Comparison of ENCODE assay signal across 18 cellular contexts in genomic region chr7:47147213-47147631, GRCh38.
DNase-seq lines count a peak whose midpoint lies in the region; ATAC-seq, FAIRE-seq and TF ChIP-seq lines count a peak whose summit lies in the region.
"Had no signal": no experiment of that assay in that cellular context is flagged by ENCODE, and none has a peak within 500 bp of the region (broad histone marks: within the 10 kb centered on the region; RNA-seq: fewer than 3 reads in every experiment).

No MANE protein-coding gene starts in this region.

- H4K20me1 ChIP-seq in neural progenitor cell (ENCODE audit: low read depth), result no peaks in the 10 kb centered on the region
- H4K20me1 ChIP-seq in PC-3 (ENCODE audit: low read length), result no peaks in the 10 kb centered on the region
- H4K20me1 ChIP-seq: BLaER1 had no signal

- H3K79me2 ChIP-seq in neural progenitor cell (ENCODE audit: low read depth), result no peaks in the 10 kb centered on the region
- H3K79me2 ChIP-seq in PC-3 (ENCODE audit: low read length), result no peaks in the 10 kb centered on the region

- H3K36me3 ChIP-seq in body of pancreas (replicated peaks in 1 of 2; ENCODE audit: insufficient read depth in 1 of 2, low read depth in 2 of 2) (no peaks in the 10 kb centered on the region), pancreas (no peaks in the 10 kb centered on the region), neural progenitor cell (no peaks in the 10 kb centered on the region), PC-3 (ENCODE audit: low read depth, low read length) (no peaks in the 10 kb centered on the region)
- H3K36me3 ChIP-seq: BLaER1, ovary had no signal

- TF ChIP-seq POLR2A in body of pancreas (IDR thresholded peaks at IDR 0.05), result no peak

- ATAC-seq in GM18870 (IDR thresholded peaks at IDR 0.05; ENCODE audit: unreplicated experiment) (peak; percentile 51), HG03175 (IDR thresholded peaks at IDR 0.05; ENCODE audit: unreplicated experiment) (peak; percentile 78), body of pancreas (peak; percentile 94), pancreas (peak; percentile 90 to 97 (median 93)), PC-3 (no peak)
- ATAC-seq: T-helper 17 cell had no signal

- no peaks in the 10 kb centered on the region for H3K4me1 Mint-ChIP-seq in neural progenitor cell
- H3K4me1 Mint-ChIP-seq: activated naive CD4-positive, alpha-beta T cell treated with anti-CD3 and anti-CD28 coated beads, Interleukin-2, amount 50 U/mL, for 24 hours; endodermal cell; T-helper 17 cell had no signal

- H3K9ac ChIP-seq in neural progenitor cell (no peak overlapping the region), PC-3 (ENCODE audit: low read length) (no peak overlapping the region)
- H3K9ac ChIP-seq: BLaER1 had no signal

- H3K4me3 Mint-ChIP-seq in neural progenitor cell, result no peak overlapping the region
- H3K4me3 Mint-ChIP-seq: activated naive CD4-positive, alpha-beta T cell treated with anti-CD3 and anti-CD28 coated beads, Interleukin-2, amount 50 U/mL, for 24 hours; endodermal cell; T-helper 17 cell had no signal

- H3K36me3 Mint-ChIP-seq in neural progenitor cell, result no peaks in the 10 kb centered on the region
- H3K36me3 Mint-ChIP-seq: activated naive CD4-positive, alpha-beta T cell treated with anti-CD3 and anti-CD28 coated beads, Interleukin-2, amount 50 U/mL, for 24 hours had no signal

- H3K9me3 ChIP-seq in body of pancreas (no peaks in the 10 kb centered on the region), pancreas (no peaks in the 10 kb centered on the region), neural progenitor cell (ENCODE audit: low read depth) (no peaks in the 10 kb centered on the region), PC-3 (ENCODE audit: low read length) (no peaks in the 10 kb centered on the region)
- H3K9me3 ChIP-seq: BLaER1, ovary had no signal

- no TSS peak for BruUV-seq in PC-3 (replicated peaks; lab: Mats Ljungman, UMichigan)

- H3K27me3 ChIP-seq in body of pancreas (no peaks in the 10 kb centered on the region), pancreas (no peaks in the 10 kb centered on the region), neural progenitor cell (no peaks in the 10 kb centered on the region), PC-3 (ENCODE audit: low read length) (peaks cover 22% of the 10 kb centered on the region)
- H3K27me3 ChIP-seq: BLaER1, ovary had no signal

- H3K9me2 ChIP-seq in PC-3 (replicated peaks; ENCODE audit: low read length), result no peaks in the 10 kb centered on the region

- H3K4me2 ChIP-seq in neural progenitor cell, result no peak overlapping the region
- no peak overlapping the region for H3K4me2 ChIP-seq in PC-3 (ENCODE audit: low read length)
- H3K4me2 ChIP-seq: BLaER1 had no signal

- no peak overlapping the region for H3K27ac Mint-ChIP-seq in neural progenitor cell
- H3K27ac Mint-ChIP-seq: activated naive CD4-positive, alpha-beta T cell treated with anti-CD3 and anti-CD28 coated beads, Interleukin-2, amount 50 U/mL, for 24 hours; endodermal cell; T-helper 17 cell had no signal

- H3F3A ChIP-seq in neural progenitor cell (ENCODE audit: low read depth), result no peaks in the 10 kb centered on the region
- no peaks in the 10 kb centered on the region for H3F3A ChIP-seq in PC-3 (ENCODE audit: low read length, unreplicated experiment)

- peaks cover 2% of the 10 kb centered on the region for H3K27me3 Mint-ChIP-seq in neural progenitor cell (ENCODE audit: insufficient read depth, low read depth)
- H3K27me3 Mint-ChIP-seq: activated naive CD4-positive, alpha-beta T cell treated with anti-CD3 and anti-CD28 coated beads, Interleukin-2, amount 50 U/mL, for 24 hours; T-helper 17 cell had no signal

- intact Hi-C loops in body of pancreas (cut with DNase I) (no loop called here), pancreas (cut with DNase I) (no loop called here), PC-3 (cut with micrococcal nuclease) (no loop called here)

- DNase-seq in body of pancreas (peak; percentile 38 to 71 (median 50)), pancreas (peak in 4 of 6 donors; percentile 33 to 53 (median 43)), neural progenitor cell (ENCODE audit: low spot score) (no peak), PC-3 (no peak), AG08396 (ENCODE audit: low spot score) (no peak), activated gamma-delta T cell (lab: John Stamatoyannopoulos, UW) (no peak)
- DNase-seq: DND-41; endodermal cell; Kasumi-1; NCI-H2081; NCI-H82; ovary; stimulated activated CD4-positive, alpha-beta T cell treated with anti-CD3 and anti-CD28 coated beads, Interleukin-12 subunit alpha, Interleukin-12 subunit beta, amount 100 ng/mL, for 4 hours; T-helper 17 cell had no signal

- H3K4me1 ChIP-seq in body of pancreas (peaks cover 30% of the 10 kb centered on the region), pancreas (peaks cover 24 to 33% (median 26%) of the 10 kb centered on the region in 3 donors), neural progenitor cell (no peaks in the 10 kb centered on the region), PC-3 (ENCODE audit: insufficient read depth, low read length) (no peaks in the 10 kb centered on the region)

- H2AFZ ChIP-seq in neural progenitor cell (replicated peaks), result no peak overlapping the region
- H2AFZ ChIP-seq in PC-3 (ENCODE audit: low read length), result no peak overlapping the region

- TF ChIP-seq CTCF in body of pancreas (IDR thresholded peaks at IDR 0.05), result peak in 1 of 7 experiments; percentile 9
- no peak for TF ChIP-seq CTCF in pancreas (IDR thresholded peaks at IDR 0.05)
- TF ChIP-seq CTCF in neural progenitor cell (IDR thresholded peaks at IDR 0.05), result no peak
- no peak for TF ChIP-seq CTCF in PC-3 (conservative IDR thresholded peaks at IDR 0.05; ENCODE audit: low read depth, low read length)

- 12 to 28% methylated on average over 3 of the region's 3 CpGs for WGBS in body of pancreas, 2 donors
- 24 to 27% methylated on average over 3 of the region's 3 CpGs for WGBS in pancreas, 2 donors

- no peaks in the 10 kb centered on the region for H3K9me3 Mint-ChIP-seq in neural progenitor cell
- H3K9me3 Mint-ChIP-seq: activated naive CD4-positive, alpha-beta T cell treated with anti-CD3 and anti-CD28 coated beads, Interleukin-2, amount 50 U/mL, for 24 hours; endodermal cell had no signal

- POLR2A ChIA-PET in PC-3 (lab: Charles Lee; ENCODE audit: unreplicated experiment), result no interaction called here

- CTCF ChIA-PET in PC-3 (lab: Charles Lee), result no interaction called here

- H3K27ac ChIP-seq in body of pancreas (peak overlapping the region; percentile 40 to 73 (median 50)), pancreas (peak overlapping the region in 3 of 4 donors; percentile 40 to 75 (median 45)), neural progenitor cell (no peak overlapping the region), PC-3 (ENCODE audit: low read length) (no peak overlapping the region)
- H3K27ac ChIP-seq: BLaER1, ovary had no signal

- H3K4me3 ChIP-seq in body of pancreas (no peak overlapping the region), pancreas (no peak overlapping the region), neural progenitor cell (no peak overlapping the region), PC-3 (ENCODE audit: low read length) (no peak overlapping the region)
- H3K4me3 ChIP-seq: BLaER1, ovary had no signal

- no peak for FAIRE-seq in pancreas (lab: Jason Lieb, UNC)

Comparison
In these comparisons a context has a peak if more than half of its experiments do, and no peak if none do; other contexts are left out.
1. DNase-seq: peak in body of pancreas (4 of 4) and pancreas (4 of 6); none in neural progenitor cell (single experiment), PC-3 (single experiment), AG08396 (single experiment) and activated gamma-delta T cell (single experiment).
2. H3K27ac ChIP-seq: peak in body of pancreas (4 of 4) and pancreas (3 of 4); none in neural progenitor cell (single experiment) and PC-3 (single experiment).